1 cellular context compared by ENCODE assay signal in the genomic region with DNA sequence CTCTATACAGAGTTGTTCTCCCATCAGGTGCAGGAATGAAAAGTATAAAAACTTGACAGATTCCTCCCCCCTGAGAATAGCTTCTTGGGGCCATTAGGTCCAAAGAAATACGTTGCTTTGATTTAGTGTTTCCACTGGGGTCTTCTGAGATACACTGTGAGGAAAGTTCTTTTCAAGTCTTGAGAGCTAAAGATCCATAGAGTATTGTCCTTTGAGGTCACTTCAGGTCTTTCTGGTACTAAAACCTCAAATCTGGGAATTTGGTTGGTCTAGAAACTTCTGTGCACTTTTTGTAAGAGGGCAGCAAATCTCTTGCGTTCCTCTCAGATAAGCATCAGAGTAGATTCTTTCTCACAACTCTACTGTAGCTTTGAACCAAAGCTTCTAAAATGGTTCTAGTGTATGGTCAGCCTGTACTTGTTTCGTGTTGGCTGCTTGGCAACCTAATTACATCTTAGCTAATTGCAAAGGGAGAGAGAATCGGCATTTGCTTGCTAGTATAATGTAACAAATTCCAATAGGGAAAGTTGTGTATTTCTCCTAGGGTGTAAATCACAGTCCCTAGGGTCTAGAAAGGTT.
TF ChIP-seq lines count a peak whose summit lies in the region.

No MANE protein-coding gene starts in this region.

TF ChIP-seq in GM12878, 131 proteins besides CTCF, POLR2A, EP300 and RAD21:
- TF ChIP-seq, protein P1, sequence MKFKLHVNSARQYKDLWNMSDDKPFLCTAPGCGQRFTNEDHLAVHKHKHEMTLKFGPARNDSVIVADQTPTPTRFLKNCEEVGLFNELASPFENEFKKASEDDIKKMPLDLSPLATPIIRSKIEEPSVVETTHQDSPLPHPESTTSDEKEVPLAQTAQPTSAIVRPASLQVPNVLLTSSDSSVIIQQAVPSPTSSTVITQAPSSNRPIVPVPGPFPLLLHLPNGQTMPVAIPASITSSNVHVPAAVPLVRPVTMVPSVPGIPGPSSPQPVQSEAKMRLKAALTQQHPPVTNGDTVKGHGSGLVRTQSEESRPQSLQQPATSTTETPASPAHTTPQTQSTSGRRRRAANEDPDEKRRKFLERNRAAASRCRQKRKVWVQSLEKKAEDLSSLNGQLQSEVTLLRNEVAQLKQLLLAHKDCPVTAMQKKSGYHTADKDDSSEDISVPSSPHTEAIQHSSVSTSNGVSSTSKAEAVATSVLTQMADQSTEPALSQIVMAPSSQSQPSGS (IDR thresholded peaks at IDR 0.05; ENCODE audit: low read length), result no peak
- no peak for TF ChIP-seq KAT2A (conservative IDR thresholded peaks at IDR 0.05; ENCODE audit: control insufficient read depth, low read depth, low read length)
- TF ChIP-seq POLR2AphosphoS5 (IDR thresholded peaks at IDR 0.05; ENCODE audit: low read length), result peak; percentile 5; the same call in 1 of the 2 replicates
